ENCODE assay signal across 15 cellular contexts in genomic region chr12:130765186-130765659, GRCh38. TPM values are rescaled to one million over a fixed set of nuclear protein-coding genes. Genes with fewer than 3 reads are reported as not detected.
DNase-seq lines count a peak whose midpoint lies in the region; ATAC-seq, FAIRE-seq and TF ChIP-seq lines count a peak whose summit lies in the region.
"Had no signal": no experiment of that assay in that cellular context is flagged by ENCODE, and none has a peak within 500 bp of the region (broad histone marks: within the 10 kb centered on the region; RNA-seq: fewer than 3 reads in every experiment).

No MANE protein-coding gene starts in this region.

- H2AFZ ChIP-seq in astrocyte (ENCODE audit: low read depth, low read length) (no peak overlapping the region), mesenchymal stem cell (ENCODE audit: low read depth, low read length) (no peak overlapping the region)

- H2BK5ac ChIP-seq in mesenchymal stem cell (ENCODE audit: low read depth, low read length, poor library complexity, severe bottlenecking), result no peak overlapping the region

- H3K4me3 ChIP-seq in astrocyte (ENCODE audit: insufficient read depth, low read depth, low read length), result no peak overlapping the region
- H3K4me3 ChIP-seq in mesenchymal stem cell (ENCODE audit: insufficient read depth in 1 of 2, low read depth in 1 of 2, low read length in 2 of 2), result no peak overlapping the region
- H3K4me3 ChIP-seq: esophagus squamous epithelium had no signal

- H2BK12ac ChIP-seq in mesenchymal stem cell (ENCODE audit: low read length in 2 of 2), result no peak overlapping the region

- TF ChIP-seq CTCF in astrocyte (IDR thresholded peaks at IDR 0.05; ENCODE audit: insufficient read depth, low read depth, low read length), result no peak

- H3K9ac ChIP-seq in astrocyte (ENCODE audit: low read length) (no peak overlapping the region), mesenchymal stem cell (ENCODE audit: low read length) (no peak overlapping the region)

- no peak overlapping the region for H2BK15ac ChIP-seq in mesenchymal stem cell (ENCODE audit: low read depth, poor library complexity, severe bottlenecking)

- no peak overlapping the region for H3K23ac ChIP-seq in mesenchymal stem cell (ENCODE audit: low read length in 2 of 2)

- H3K4me3 Mint-ChIP-seq in activated naive CD4-positive, alpha-beta T cell treated with anti-CD3 and anti-CD28 coated beads for 36 hours, result no peak overlapping the region
- no peak overlapping the region for H3K4me3 Mint-ChIP-seq in astrocyte (ENCODE audit: unreplicated experiment)
- H3K4me3 Mint-ChIP-seq: stimulated activated effector memory CD8-positive, alpha-beta T cell treated with anti-CD3 and anti-CD28 coated beads, Interleukin-12 subunit alpha, Interleukin-12 subunit beta, amount 100 ng/mL, for 72 hours had no signal

- H3K4me2 ChIP-seq in astrocyte (ENCODE audit: low read length) (no peak overlapping the region), mesenchymal stem cell (ENCODE audit: low read length, poor library complexity, severe bottlenecking) (no peak overlapping the region)

- no peaks in the 10 kb centered on the region for H3K4me1 Mint-ChIP-seq in activated naive CD4-positive, alpha-beta T cell treated with anti-CD3 and anti-CD28 coated beads for 36 hours (ENCODE audit: low read depth)
- H3K4me1 Mint-ChIP-seq in astrocyte (ENCODE audit: low read depth, unreplicated experiment), result no peaks in the 10 kb centered on the region

- peaks cover 8% of the 10 kb centered on the region for H3K27me3 Mint-ChIP-seq in activated naive CD4-positive, alpha-beta T cell treated with anti-CD3 and anti-CD28 coated beads for 36 hours (ENCODE audit: low read depth)
- H3K27me3 Mint-ChIP-seq in astrocyte (ENCODE audit: low read depth, unreplicated experiment), result peaks cover 11% of the 10 kb centered on the region

- H3K9me3 Mint-ChIP-seq in activated naive CD4-positive, alpha-beta T cell treated with anti-CD3 and anti-CD28 coated beads for 36 hours, result no peaks in the 10 kb centered on the region
- no peaks in the 10 kb centered on the region for H3K9me3 Mint-ChIP-seq in astrocyte (ENCODE audit: unreplicated experiment)
- H3K9me3 Mint-ChIP-seq: stimulated activated effector memory CD8-positive, alpha-beta T cell treated with anti-CD3 and anti-CD28 coated beads, Interleukin-12 subunit alpha, Interleukin-12 subunit beta, amount 100 ng/mL, for 72 hours had no signal

- H4K91ac ChIP-seq in mesenchymal stem cell (ENCODE audit: low read length), result no peak overlapping the region

- H3K36me3 ChIP-seq in astrocyte (ENCODE audit: insufficient read depth, low read length) (no peaks in the 10 kb centered on the region), mesenchymal stem cell (ENCODE audit: control insufficient read depth in 1 of 2, insufficient read depth in 2 of 2, low read depth in 1 of 2, low read length in 2 of 2) (peaks cover 0 to 4% of the 10 kb centered on the region in 2 experiments)
- H3K36me3 ChIP-seq: esophagus squamous epithelium had no signal

- no peak overlapping the region for H3K18ac ChIP-seq in mesenchymal stem cell (ENCODE audit: low read depth in 1 of 2, low read length in 2 of 2)

- H3K36me3 Mint-ChIP-seq in activated naive CD4-positive, alpha-beta T cell treated with anti-CD3 and anti-CD28 coated beads for 36 hours (ENCODE audit: low read depth), result no peaks in the 10 kb centered on the region
- no peaks in the 10 kb centered on the region for H3K36me3 Mint-ChIP-seq in astrocyte (ENCODE audit: low read depth, unreplicated experiment)
- H3K36me3 Mint-ChIP-seq: stimulated activated effector memory CD8-positive, alpha-beta T cell treated with anti-CD3 and anti-CD28 coated beads, Interleukin-12 subunit alpha, Interleukin-12 subunit beta, amount 100 ng/mL, for 72 hours had no signal

- H3K27me3 ChIP-seq in astrocyte (ENCODE audit: insufficient read depth, low read length) (no peaks in the 10 kb centered on the region), mesenchymal stem cell (ENCODE audit: control insufficient read depth in 1 of 2, insufficient read depth in 1 of 2, low read length in 2 of 2) (peaks cover 0 to 23% of the 10 kb centered on the region in 2 experiments)

- no peaks in the 10 kb centered on the region for H4K20me1 ChIP-seq in astrocyte (ENCODE audit: insufficient read depth, low read length)

- no peak overlapping the region for H2BK120ac ChIP-seq in mesenchymal stem cell (ENCODE audit: low read depth, low read length)

- intact Hi-C loops in activated naive CD4-positive, alpha-beta T cell treated with anti-CD3 and anti-CD28 coated beads for 36 hours (cut with micrococcal nuclease), result no loop called here
- intact Hi-C loops in left cardiac atrium (cut with DNase I), result no loop called here

- peak; percentile 52 for FAIRE-seq in astrocyte (lab: Jason Lieb, UNC)

- no peak overlapping the region for H3K4ac ChIP-seq in mesenchymal stem cell (ENCODE audit: low read depth in 1 of 2, low read length in 2 of 2)

- no peak overlapping the region for H4K8ac ChIP-seq in mesenchymal stem cell (ENCODE audit: low read length)

- peak; percentile 35 for DNase-seq in activated naive CD4-positive, alpha-beta T cell treated with anti-CD3 and anti-CD28 coated beads for 36 hours
- DNase-seq in activated naive CD4-positive, alpha-beta T cell treated with anti-CD3 and anti-CD28 coated beads, Interleukin-2, amount 50 U/mL, for 16 hours, result no peak
- DNase-seq in LHCN-M2 (ENCODE audit: low read depth) (peak; percentile 21), astrocyte (ENCODE audit: low read depth) (peak; percentile 45), mesenchymal stem cell (peak; percentile 60), NCI-H1092 treated with DMSO at 0.1 percent for 48 hours (lab: John Stamatoyannopoulos, UW) (no peak), left cardiac atrium (no peak)
- DNase-seq: activated gamma-delta T cell, cerebellar nuclear complex, esophagus squamous epithelium, NCI-H187 had no signal

- no peak overlapping the region for H3K27ac ChIP-seq in astrocyte (ENCODE audit: low read depth, low read length)
- H3K27ac ChIP-seq in mesenchymal stem cell (ENCODE audit: low read length, poor library complexity, severe bottlenecking), result no peak overlapping the region
- H3K27ac ChIP-seq: esophagus squamous epithelium, HL-60 had no signal

- no peaks in the 10 kb centered on the region for H3K79me2 ChIP-seq in astrocyte (ENCODE audit: insufficient read depth, low read length)

- H3K27ac Mint-ChIP-seq in activated naive CD4-positive, alpha-beta T cell treated with anti-CD3 and anti-CD28 coated beads for 36 hours, result no peak overlapping the region
- no peak overlapping the region for H3K27ac Mint-ChIP-seq in astrocyte (ENCODE audit: unreplicated experiment)
- H3K27ac Mint-ChIP-seq: stimulated activated effector memory CD8-positive, alpha-beta T cell treated with anti-CD3 and anti-CD28 coated beads, Interleukin-12 subunit alpha, Interleukin-12 subunit beta, amount 100 ng/mL, for 72 hours had no signal

- H3K4me1 ChIP-seq in astrocyte (ENCODE audit: insufficient read depth, low read length) (no peaks in the 10 kb centered on the region), mesenchymal stem cell (ENCODE audit: control insufficient read depth, insufficient read depth, low read depth, low read length) (peaks cover 3% of the 10 kb centered on the region)

- ATAC-seq in left cardiac atrium (no peak), HG02852 (IDR thresholded peaks at IDR 0.05; ENCODE audit: unreplicated experiment) (no peak)
- ATAC-seq: activated CD4-positive, CD25-positive, alpha-beta regulatory T cell treated with anti-CD3 and anti-CD28 coated beads, Interleukin-2, amount 50 U/mL, for 24 hours had no signal

- peaks cover 17% of the 10 kb centered on the region for H3K9me3 ChIP-seq in astrocyte (ENCODE audit: insufficient read depth, low read depth, low read length)
- H3K9me3 ChIP-seq in mesenchymal stem cell (ENCODE audit: control insufficient read depth, low read length), result no peaks in the 10 kb centered on the region
- H3K9me3 ChIP-seq: esophagus squamous epithelium had no signal

- WGBS in mesenchymal stem cell, result 85% methylated on average over 8 of the region's 8 CpGs

- CTCF ChIA-PET in activated naive CD4-positive, alpha-beta T cell treated with anti-CD3 and anti-CD28 coated beads for 36 hours (lab: Charles Lee), result interaction anchor here (1.0 kb wide), 1 partner anchor 54 kb away, joined by 4 read pairs; no protein-coding TSS in a partner anchor

- H2AK5ac ChIP-seq in mesenchymal stem cell (ENCODE audit: low read length, severe bottlenecking), result no peak overlapping the region

- H3K14ac ChIP-seq in mesenchymal stem cell (ENCODE audit: low read length in 2 of 2), result no peak overlapping the region

- H3K79me1 ChIP-seq in mesenchymal stem cell (replicated peaks; ENCODE audit: low read length, poor library complexity, severe bottlenecking), result no peaks in the 10 kb centered on the region

RNA-seq across cellular contexts. Expression of gene RIMBP2, which starts 49.1 kb away (rescaled TPM):
- not detected for total RNA-seq in activated naive CD4-positive, alpha-beta T cell treated with anti-CD3 and anti-CD28 coated beads for 36 hours
- not detected in 2 replicates for total RNA-seq in LHCN-M2 (2014; rRNA removed)
- polyA plus RNA-seq in LHCN-M2 (2012), result not detected
- 2.2 TPM in 2 replicates for total RNA-seq in astrocyte
- 0.06 TPM for polyA plus RNA-seq in mesenchymal stem cell (2013, experiment 1 of 2)
- polyA plus RNA-seq in mesenchymal stem cell (2013, experiment 2 of 2), result 0.04 TPM
- total RNA-seq in left cardiac atrium, result under 1 TPM; 0.31 to 0.44 TPM

Comparison
In these comparisons a context has a peak if more than half of its experiments do, and no peak if none do; other contexts are left out.
1. DNase-seq: peak in activated naive CD4-positive, alpha-beta T cell treated with anti-CD3 and anti-CD28 coated beads for 36 hours (single experiment), LHCN-M2 (single experiment), astrocyte (single experiment) and mesenchymal stem cell (single experiment); none in activated naive CD4-positive, alpha-beta T cell treated with anti-CD3 and anti-CD28 coated beads, Interleukin-2, amount 50 U/mL, for 16 hours (single experiment), NCI-H1092 treated with DMSO at 0.1 percent for 48 hours (single experiment) and left cardiac atrium (single experiment).